Comparison of ENCODE assay signal across 21 cellular contexts in genomic region chr4:24777528-24777927, GRCh38. TPM values are rescaled to one million over a fixed set of nuclear protein-coding genes. Genes with fewer than 3 reads are reported as not detected.
"Had no signal": no experiment of that assay in that cellular context is flagged by ENCODE, and none has a peak within 500 bp of the region (broad histone marks: within the 10 kb centered on the region; RNA-seq: fewer than 3 reads in every experiment).

No MANE protein-coding gene starts in this region.

- H3K4me1 Mint-ChIP-seq: activated CD4-positive, alpha-beta memory T cell treated with anti-CD3 and anti-CD28 coated beads, Interleukin-2, amount 10 ng/mL, durations not matched to agents 7 days and 5 days; activated CD4-positive, alpha-beta T cell treated with anti-CD3 and anti-CD28 coated beads for 36 hours; activated CD8-positive, alpha-beta memory T cell treated with anti-CD3 and anti-CD28 coated beads, Interleukin-2, amount 10 ng/mL, durations not matched to agents 7 days and 5 days; stimulated activated naive CD8-positive, alpha-beta T cell treated with anti-CD3 and anti-CD28 coated beads, Interleukin-15, amount 100 ng/mL, for 72 hours had no signal

- ATAC-seq: activated CD4-positive, alpha-beta T cell treated with anti-CD3 and anti-CD28 coated beads for 36 hours; activated CD8-positive, alpha-beta memory T cell treated with anti-CD3 and anti-CD28 coated beads, Interleukin-2, amount 10 ng/mL, durations not matched to agents 7 days and 5 days; body of pancreas; left colon; stimulated activated naive CD8-positive, alpha-beta T cell treated with anti-CD3 and anti-CD28 coated beads, Interleukin-15, amount 100 ng/mL, for 72 hours had no signal

- H3K27ac Mint-ChIP-seq: activated CD4-positive, alpha-beta memory T cell treated with anti-CD3 and anti-CD28 coated beads, Interleukin-2, amount 10 ng/mL, durations not matched to agents 7 days and 5 days; activated CD4-positive, alpha-beta T cell treated with anti-CD3 and anti-CD28 coated beads for 36 hours; activated CD8-positive, alpha-beta memory T cell treated with anti-CD3 and anti-CD28 coated beads, Interleukin-2, amount 10 ng/mL, durations not matched to agents 7 days and 5 days; activated naive CD8-positive, alpha-beta T cell; stimulated activated naive CD8-positive, alpha-beta T cell treated with anti-CD3 and anti-CD28 coated beads, Interleukin-15, amount 100 ng/mL, for 72 hours had no signal

- H3K4me1 ChIP-seq: body of pancreas had no signal

- H3K4me2 ChIP-seq: hepatocyte had no signal

- H3K79me2 ChIP-seq: hepatocyte had no signal

- H3K36me3 ChIP-seq: prostate gland, right atrium auricular region, suprapubic skin had no signal

- H3K4me3 Mint-ChIP-seq: activated CD4-positive, alpha-beta memory T cell treated with anti-CD3 and anti-CD28 coated beads, Interleukin-2, amount 10 ng/mL, durations not matched to agents 7 days and 5 days; activated CD4-positive, alpha-beta T cell treated with anti-CD3 and anti-CD28 coated beads for 36 hours; activated CD8-positive, alpha-beta memory T cell treated with anti-CD3 and anti-CD28 coated beads, Interleukin-2, amount 10 ng/mL, durations not matched to agents 7 days and 5 days; activated naive CD8-positive, alpha-beta T cell; endodermal cell; neural crest cell; stimulated activated naive CD8-positive, alpha-beta T cell treated with anti-CD3 and anti-CD28 coated beads, Interleukin-15, amount 100 ng/mL, for 72 hours had no signal

- H3K27me3 ChIP-seq: body of pancreas, dorsolateral prefrontal cortex, hepatocyte, right atrium auricular region, suprapubic skin had no signal

- H3K4me3 ChIP-seq: body of pancreas, dorsolateral prefrontal cortex, hepatocyte, lung, prostate gland, right atrium auricular region, skin epidermis, suprapubic skin had no signal

- H3K9me3 Mint-ChIP-seq: activated CD4-positive, alpha-beta memory T cell treated with anti-CD3 and anti-CD28 coated beads, Interleukin-2, amount 10 ng/mL, durations not matched to agents 7 days and 5 days; neural crest cell; stimulated activated naive CD8-positive, alpha-beta T cell treated with anti-CD3 and anti-CD28 coated beads, Interleukin-15, amount 100 ng/mL, for 72 hours had no signal

- H3K27ac ChIP-seq: body of pancreas, dorsolateral prefrontal cortex, epithelial cell of prostate, hepatocyte, prostate gland, suprapubic skin had no signal

- H3K27me3 Mint-ChIP-seq: activated CD4-positive, alpha-beta memory T cell treated with anti-CD3 and anti-CD28 coated beads, Interleukin-2, amount 10 ng/mL, durations not matched to agents 7 days and 5 days; activated CD8-positive, alpha-beta memory T cell treated with anti-CD3 and anti-CD28 coated beads, Interleukin-2, amount 10 ng/mL, durations not matched to agents 7 days and 5 days; stimulated activated naive CD8-positive, alpha-beta T cell treated with anti-CD3 and anti-CD28 coated beads, Interleukin-15, amount 100 ng/mL, for 72 hours had no signal

- H3K9me3 ChIP-seq: body of pancreas, prostate gland, right atrium auricular region, suprapubic skin had no signal

- DNase-seq: activated CD4-positive, alpha-beta memory T cell treated with anti-CD3 and anti-CD28 coated beads, Interleukin-2, amount 10 ng/mL, durations not matched to agents 7 days and 5 days; activated CD4-positive, alpha-beta T cell treated with anti-CD3 and anti-CD28 coated beads for 36 hours; activated CD8-positive, alpha-beta memory T cell treated with anti-CD3 and anti-CD28 coated beads, Interleukin-2, amount 10 ng/mL, durations not matched to agents 7 days and 5 days; body of pancreas; central memory CD4-positive, alpha-beta T cell; dorsolateral prefrontal cortex; endodermal cell; left colon; stimulated activated CD4-positive, alpha-beta T cell treated with anti-CD3 and anti-CD28 coated beads, Interleukin-4, amount 100 ng/mL, for 1 hour; stimulated activated naive CD8-positive, alpha-beta T cell treated with anti-CD3 and anti-CD28 coated beads, Interleukin-15, amount 100 ng/mL, for 72 hours; trophoblast cell had no signal

- H2AFZ ChIP-seq: hepatocyte had no signal

- H3K36me3 Mint-ChIP-seq: activated CD8-positive, alpha-beta memory T cell treated with anti-CD3 and anti-CD28 coated beads, Interleukin-2, amount 10 ng/mL, durations not matched to agents 7 days and 5 days; activated naive CD8-positive, alpha-beta T cell had no signal

RNA-seq across cellular contexts. Expression of gene SOD3, which starts 17.8 kb away (rescaled TPM):
- total RNA-seq: activated CD4-positive, alpha-beta memory T cell treated with anti-CD3 and anti-CD28 coated beads, Interleukin-2, amount 10 ng/mL, durations not matched to agents 7 days and 5 days; activated CD4-positive, alpha-beta T cell treated with anti-CD3 and anti-CD28 coated beads for 36 hours; activated CD8-positive, alpha-beta memory T cell treated with anti-CD3 and anti-CD28 coated beads, Interleukin-2, amount 10 ng/mL, durations not matched to agents 7 days and 5 days; T-helper 2 cell treated with Interferon-gamma antibody and Interleukin-4, amounts not matched to agents 100 ng/mL and 5 ng/mL, for 36 hours had no signal
